8 cellular contexts compared by ENCODE assay signal in genomic region chr6:106546322-106547052, GRCh38.
DNase-seq lines count a peak whose midpoint lies in the region; ATAC-seq and TF ChIP-seq lines count a peak whose summit lies in the region.

No MANE protein-coding gene starts in this region.

- intact Hi-C loops in heart left ventricle (cut with DNase I) = no loop called here
- intact Hi-C loops in Right ventricle myocardium inferior (cut with DNase I) = no loop called here
- intact Hi-C loops in left ventricle myocardium inferior (cut with micrococcal nuclease) = no loop called here
- intact Hi-C loops in ovary (cut with DNase I) = no loop called here

- 44 to 56% (median 47%) methylated on average over 2 of the region's 2 CpGs for WGBS in heart left ventricle, 4 donors
- WGBS in upper lobe of left lung, 2 donors = 4 to 9% methylated on average over 2 of the region's 2 CpGs
- WGBS in ovary, 3 donors = 45 to 63% (median 59%) methylated on average over 2 of the region's 2 CpGs

- DNase-seq in heart left ventricle (no peak), Right ventricle myocardium inferior (ENCODE audit: missing footprints) (no peak), T1000 (lab: John Stamatoyannopoulos, UW) (peak; percentile 2), left ventricle myocardium inferior (no peak), upper lobe of left lung (no peak), medulla oblongata (ENCODE audit: extremely low spot score) (no peak), ovary (no peak)

- H3K4me3 ChIP-seq in heart left ventricle = no peak overlapping the region
- H3K4me3 ChIP-seq in left ventricle myocardium inferior = no peak overlapping the region
- H3K4me3 ChIP-seq in upper lobe of left lung = no peak overlapping the region
- no peak overlapping the region for H3K4me3 ChIP-seq in ovary

- TF ChIP-seq POLR2A in heart left ventricle (IDR thresholded peaks at IDR 0.05) (no peak), upper lobe of left lung (IDR thresholded peaks at IDR 0.05) (no peak), ovary (IDR thresholded peaks at IDR 0.05) (no peak)

- H3K27ac ChIP-seq in heart left ventricle = peak overlapping the region in 6 of 12 donors; percentile 31 to 78 (median 38)
- H3K27ac ChIP-seq in left ventricle myocardium inferior (replicated peaks) = peak overlapping the region; percentile 63
- H3K27ac ChIP-seq in upper lobe of left lung = peak overlapping the region; percentile 55 to 70 (median 62)
- H3K27ac ChIP-seq in ovary = peak overlapping the region in 1 of 2 donors; percentile 10

- no peak for TF ChIP-seq EP300 in upper lobe of left lung (IDR thresholded peaks at IDR 0.05)
- TF ChIP-seq EP300 in ovary (IDR thresholded peaks at IDR 0.05) = no peak

- peaks cover 0 to 42% (median 0%) of the 10 kb centered on the region in 9 donors for H3K36me3 ChIP-seq in heart left ventricle
- H3K36me3 ChIP-seq in left ventricle myocardium inferior = no peaks in the 10 kb centered on the region
- H3K36me3 ChIP-seq in upper lobe of left lung = peaks cover 4 to 14% (median 6%) of the 10 kb centered on the region in 4 donors
- no peaks in the 10 kb centered on the region for H3K36me3 ChIP-seq in ovary

- ATAC-seq in heart left ventricle (peak in 3 of 4 donors; percentile 13 to 59 (median 47)), Right ventricle myocardium inferior (no peak), upper lobe of left lung (ENCODE audit: low FRiP score in 2 of 2) (peak; percentile 15 to 78), HG02884 (IDR thresholded peaks at IDR 0.05; ENCODE audit: unreplicated experiment) (no peak)

- H3K27me3 ChIP-seq in heart left ventricle (no peaks in the 10 kb centered on the region), left ventricle myocardium inferior (ENCODE audit: low read depth) (no peaks in the 10 kb centered on the region), upper lobe of left lung (no peaks in the 10 kb centered on the region), ovary (no peaks in the 10 kb centered on the region)

- H3K4me1 ChIP-seq in heart left ventricle (peaks cover 0 to 58% (median 8%) of the 10 kb centered on the region in 12 donors), left ventricle myocardium inferior (peaks cover 20% of the 10 kb centered on the region), upper lobe of left lung (peaks cover 12 to 24% (median 20%) of the 10 kb centered on the region in 4 donors), ovary (ENCODE audit: insufficient read depth) (peaks cover 4% of the 10 kb centered on the region)

- no peaks in the 10 kb centered on the region for H3K9me3 ChIP-seq in heart left ventricle
- no peaks in the 10 kb centered on the region for H3K9me3 ChIP-seq in left ventricle myocardium inferior (replicated peaks)
- no peaks in the 10 kb centered on the region for H3K9me3 ChIP-seq in upper lobe of left lung
- no peaks in the 10 kb centered on the region for H3K9me3 ChIP-seq in ovary

- no peak for TF ChIP-seq CTCF in heart left ventricle (IDR thresholded peaks at IDR 0.05)
- no peak for TF ChIP-seq CTCF in left ventricle myocardium inferior (IDR thresholded peaks at IDR 0.05; ENCODE audit: borderline replicate concordance)
- no peak for TF ChIP-seq CTCF in upper lobe of left lung (IDR thresholded peaks at IDR 0.05)
- no peak for TF ChIP-seq CTCF in ovary (IDR thresholded peaks at IDR 0.05)

Comparison
In these comparisons a context has a peak if more than half of its experiments do, and no peak if none do; other contexts are left out.
1. ATAC-seq: peak in heart left ventricle (3 of 4) and upper lobe of left lung (2 of 2); none in Right ventricle myocardium inferior (single experiment) and HG02884 (single experiment).